Comparison of ENCODE assay signal across 11 cellular contexts in genomic region chrX:6694977-6695376, GRCh38.
"Had no signal": no experiment of that assay in that cellular context is flagged by ENCODE, and none has a peak within 500 bp of the region (broad histone marks: within the 10 kb centered on the region; RNA-seq: fewer than 3 reads in every experiment).

No MANE protein-coding gene starts in this region.

- DNase-seq: activated CD4-positive, alpha-beta memory T cell treated with anti-CD3 and anti-CD28 coated beads for 36 hours; activated CD4-positive, alpha-beta T cell treated with anti-CD3 and anti-CD28 coated beads for 1 hour; activated effector memory CD4-positive, alpha-beta T cell treated with anti-CD3 and anti-CD28 coated beads, Interleukin-2, amount 50 U/mL, for 16 hours; activated T-cell treated with anti-CD3 and anti-CD28 coated beads, Interleukin-2, amount 50 U/mL, for 4 hours; brain microvascular endothelial cell; cerebellar nuclear complex; erythroblast; left cardiac atrium; naive thymus-derived CD4-positive, alpha-beta T cell; stimulated activated CD4-positive, alpha-beta T cell treated with anti-CD3 and anti-CD28 coated beads, Interleukin-12 subunit alpha, Interleukin-12 subunit beta, amount 100 ng/mL, for 4 hours; stimulated activated naive CD4-positive, alpha-beta T cell treated with Interleukin-2 at 50 U/mL for 16 hours had no signal
